In genomic region chr10:12852732-12853131, GRCh38 we compare ENCODE assay signal across 19 cellular contexts.
"Had no signal": no experiment of that assay in that cellular context is flagged by ENCODE, and none has a peak within 500 bp of the region (broad histone marks: within the 10 kb centered on the region; RNA-seq: fewer than 3 reads in every experiment).

No MANE protein-coding gene starts in this region.

- H3K27me3 ChIP-seq: adrenal gland had no signal

- ATAC-seq: activated T-cell treated with anti-CD3 and anti-CD28 coated beads, Interleukin-2, amount 50 U/mL, for 4 hours; activated T-helper 17 cell treated with anti-CD3 and anti-CD28 coated beads, Interleukin-2, amount 50 U/mL, for 72 hours; T-helper 17 cell had no signal

- H3K4me1 ChIP-seq: adrenal gland had no signal

- DNase-seq: activated B cell treated with CpG ODN at 0.5 μM for 24 hours; activated CD4-positive, alpha-beta memory T cell treated with anti-CD3 and anti-CD28 coated beads for 36 hours; activated CD4-positive, alpha-beta T cell treated with anti-CD3 and anti-CD28 coated beads, Interleukin-2, amount 10 ng/mL, durations not matched to agents 7 days and 5 days; activated CD8-positive, alpha-beta memory T cell treated with anti-CD3 and anti-CD28 coated beads for 24 hours; activated gamma-delta T cell; activated naive CD4-positive, alpha-beta T cell treated with anti-CD3 and anti-CD28 coated beads for 36 hours; activated T-cell treated with anti-CD3 and anti-CD28 coated beads, Interleukin-2, amount 50 U/mL, for 4 hours; adrenal gland; KBM-7; NCI-H1048; NCI-H146; NCI-H187 treated with DMSO at 0.1 percent for 48 hours; NCI-H2081 treated with DMSO at 0.1 percent for 48 hours; NCI-H446; NCI-H524; SIG-M5; T-helper 17 cell; T-helper 9 cell had no signal

- H3K36me3 ChIP-seq: adrenal gland had no signal

- H3K4me3 ChIP-seq: adrenal gland had no signal

- H3K27ac ChIP-seq: adrenal gland had no signal

- H3K9me3 ChIP-seq: adrenal gland had no signal
